ENCODE assay signal across 1 cellular context in the genomic region with DNA sequence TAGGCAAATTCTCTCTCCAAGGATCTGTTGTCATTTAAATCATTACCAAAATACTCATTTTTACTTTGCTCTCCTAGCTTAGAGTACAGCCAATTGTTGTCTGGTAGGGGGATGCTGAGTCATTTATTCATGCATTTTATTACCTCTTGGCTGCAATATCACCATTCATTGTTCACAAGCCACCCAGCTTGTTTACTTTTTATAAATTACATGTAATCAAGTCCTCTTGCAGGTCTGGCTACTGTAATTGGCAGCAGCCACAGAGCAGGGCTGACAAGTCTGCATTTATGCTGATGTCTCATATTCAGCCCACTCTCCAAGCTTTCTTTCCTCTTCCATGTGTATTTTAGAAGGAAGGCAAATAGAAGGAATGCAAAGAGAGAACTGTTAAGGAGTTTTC.
TF ChIP-seq lines count a peak whose summit lies in the region.

No MANE protein-coding gene starts in this region.

TF ChIP-seq in SK-N-SH treated with all-trans-retinoic acid at 6 μM for 48 hours, 23 proteins besides CTCF, POLR2A, EP300 and RAD21 (continued from another document):
- no peak for TF ChIP-seq ZNF8 (CRISPR knock-in tag; IDR thresholded peaks at IDR 0.05)
